In the genomic region with DNA sequence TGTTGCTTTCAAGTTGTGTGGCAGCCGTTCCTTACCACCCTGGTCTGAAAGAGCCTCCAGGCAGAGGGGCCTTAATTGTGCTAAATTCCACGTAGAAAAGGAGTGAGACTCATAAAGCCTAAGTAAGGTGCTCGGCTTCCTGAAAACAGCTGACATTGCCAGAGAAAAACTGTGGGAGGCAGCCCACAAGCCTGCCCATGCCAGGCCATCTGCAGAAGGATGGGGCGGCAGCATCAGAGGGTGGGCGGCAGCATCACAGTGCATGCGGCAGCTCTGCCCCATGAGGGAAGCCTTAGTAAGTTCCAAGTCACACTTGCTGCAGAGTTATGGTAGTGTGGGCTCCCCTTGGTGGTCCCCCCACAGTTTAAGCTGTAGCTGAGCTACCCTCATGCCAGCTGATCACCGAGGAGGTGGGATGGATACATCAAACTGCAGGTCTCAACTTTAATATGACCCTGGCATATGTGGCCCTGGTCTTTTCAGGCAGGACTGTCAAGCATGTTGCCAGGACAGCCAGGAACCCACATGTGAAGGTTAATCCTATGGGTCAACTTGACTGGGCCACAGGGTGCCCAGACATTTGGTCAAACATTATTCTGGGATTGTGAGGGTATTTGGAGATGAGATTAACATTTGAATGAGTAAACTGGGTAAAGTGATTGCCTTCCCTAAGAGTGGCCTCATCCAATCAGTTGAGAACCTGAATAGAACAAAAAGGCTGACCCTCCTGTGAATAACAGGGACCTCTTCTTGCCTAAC, we compare ENCODE assay signal across 21 cellular contexts. TPM values are rescaled to one million over a fixed set of nuclear protein-coding genes. Genes with fewer than 3 reads are reported as not detected.
DNase-seq lines count a peak whose midpoint lies in the region; ATAC-seq and TF ChIP-seq lines count a peak whose summit lies in the region.
"Had no signal": no experiment of that assay in that cellular context is flagged by ENCODE, and none has a peak within 500 bp of the region (broad histone marks: within the 10 kb centered on the region; RNA-seq: fewer than 3 reads in every experiment).

No MANE protein-coding gene starts in this region.

- H3K27ac Mint-ChIP-seq in WTC11: no peak overlapping the region

- peaks cover 21% of the 10 kb centered on the region for H3K4me1 Mint-ChIP-seq in WTC11

- peaks cover 12% of the 10 kb centered on the region for H4K20me1 ChIP-seq in osteoblast (ENCODE audit: insufficient read depth, low read length)

- H3K9me3 Mint-ChIP-seq in WTC11: peaks cover 10% of the 10 kb centered on the region
- H3K9me3 Mint-ChIP-seq: CD4-positive, alpha-beta memory T cell; GM23338 had no signal

- H3K79me2 ChIP-seq in osteoblast (ENCODE audit: insufficient read depth, low read length): peaks cover 24% of the 10 kb centered on the region

- POLR2A ChIA-PET in HEK293 (lab: Yijun Ruan, JAX): no interaction called here
- POLR2A ChIA-PET in WTC11 (lab: Charles Lee): no interaction called here

- H3K27me3 ChIP-seq in osteoblast (ENCODE audit: insufficient read depth, low read length): no peaks in the 10 kb centered on the region
- no peaks in the 10 kb centered on the region for H3K27me3 ChIP-seq in right atrium auricular region

- no peak overlapping the region for H3K4me2 ChIP-seq in osteoblast (ENCODE audit: insufficient read depth, low read length)
- H3K4me2 ChIP-seq: A549, GM23338 had no signal

- peaks cover 0 to 7% of the 10 kb centered on the region in 2 experiments; a peak in 1 of 3 replicates for H3K36me3 ChIP-seq in HEK293 (ENCODE audit: control insufficient read depth in 2 of 2, insufficient read depth in 1 of 2, low read length in 2 of 2)
- peaks cover 5% of the 10 kb centered on the region for H3K36me3 ChIP-seq in osteoblast (ENCODE audit: insufficient read depth, low read length)
- peaks cover 3% of the 10 kb centered on the region for H3K36me3 ChIP-seq in right atrium auricular region

- ATAC-seq in WTC11: no peak
- ATAC-seq: A549, GM23338 had no signal

- H3K4me1 ChIP-seq in HEK293 (ENCODE audit: control insufficient read depth, insufficient read depth, low read length) (0 out of 2 replicates have a peak, but pooled peaks cover 3% of the 10 kb centered on the region), osteoblast (ENCODE audit: insufficient read depth, low read length) (peaks cover 22% of the 10 kb centered on the region), right atrium auricular region (peaks cover 0 to 25% of the 10 kb centered on the region in 2 donors)

- H3K4me3 ChIP-seq in HEK293 (ENCODE audit: low read depth, low read length): no peak overlapping the region
- no peak overlapping the region for H3K4me3 ChIP-seq in osteoblast (ENCODE audit: insufficient read depth, low read length)
- no peak overlapping the region for H3K4me3 ChIP-seq in right atrium auricular region
- H3K4me3 ChIP-seq: A549, GM23338, HAP-1 had no signal

- H3K27ac ChIP-seq in HEK293 (ENCODE audit: extremely low read depth, low read depth, low read length): no peak overlapping the region
- H3K27ac ChIP-seq in osteoblast (ENCODE audit: low read depth, low read length): no peak overlapping the region
- no peak overlapping the region for H3K27ac ChIP-seq in right atrium auricular region
- H3K27ac ChIP-seq: A549 had no signal

- H3K9me3 ChIP-seq in HEK293 (ENCODE audit: control insufficient read depth, insufficient read depth, low read depth, low read length) (no peaks in the 10 kb centered on the region), osteoblast (ENCODE audit: low read depth, low read length) (no peaks in the 10 kb centered on the region), right atrium auricular region (no peaks in the 10 kb centered on the region)
- H3K9me3 ChIP-seq: A549, HAP-1 had no signal

- H3K27me3 Mint-ChIP-seq in WTC11 (ENCODE audit: low read depth): no peaks in the 10 kb centered on the region
- H3K27me3 Mint-ChIP-seq: CD4-positive, alpha-beta memory T cell had no signal

- peaks cover 6% of the 10 kb centered on the region for H3K36me3 Mint-ChIP-seq in WTC11

- TF ChIP-seq CTCF in HEK293 (tag by site-specific recombination; IDR thresholded peaks at IDR 0.05): no peak
- TF ChIP-seq CTCF in WTC11 (IDR thresholded peaks at IDR 0.05): no peak
- TF ChIP-seq CTCF in osteoblast (IDR thresholded peaks at IDR 0.05; ENCODE audit: extremely low read depth, low read depth, low read length): no peak
- TF ChIP-seq CTCF in right atrium auricular region (IDR thresholded peaks at IDR 0.05): no peak

- no peak overlapping the region for H3K4me3 Mint-ChIP-seq in WTC11
- H3K4me3 Mint-ChIP-seq: GM23338 had no signal

- CTCF ChIA-PET in HEK293 (lab: Yijun Ruan, JAX) (interaction anchor here (5.7 kb wide), 1 partner anchor 91 kb away, joined by 85 read pairs; no protein-coding TSS in a partner anchor), WTC11 (lab: Charles Lee) (interaction anchor here (1.1 to 2.3 kb wide), 3 partner anchors 77 to 90 kb away, joined by 3 to 9 read pairs (median 3); no protein-coding TSS in a partner anchor)

- no peak for DNase-seq in WTC11 (ENCODE audit: low spot score)
- no peak for DNase-seq in osteoblast (ENCODE audit: insufficient read length, low spot score, missing footprints)
- no peak for DNase-seq in right atrium auricular region (ENCODE audit: low spot score)
- no peak for DNase-seq in hippocampal formation (lab: John Stamatoyannopoulos, UW)
- no peak for DNase-seq in SHP77 (lab: John Stamatoyannopoulos, UW)
- DNase-seq: 8988T; ACHN; AML-193; C1 segment of cervical spinal cord; Calu3; CD4-positive, alpha-beta memory T cell; COR-L47; DMS53; DMS79 treated with DMSO at 0.1 percent for 48 hours; GF-D8 had no signal

- peak overlapping the region; percentile 45 for H2AFZ ChIP-seq in osteoblast (ENCODE audit: low read length)
- H2AFZ ChIP-seq: GM23338 had no signal

TF ChIP-seq in HEK293, 187 proteins besides CTCF, POLR2A, EP300 and RAD21:
- TF ChIP-seq ZFHX2 (tag by site-specific recombination; conservative IDR thresholded peaks at IDR 0.05): peak; percentile 63
- TF ChIP-seq ZNF416 (tag by site-specific recombination; IDR thresholded peaks at IDR 0.05): 0 out of 2 replicates have a peak, but pooled peaks have one; percentile 75
- no peak for TF ChIP-seq ZNF221 (tag by site-specific recombination; IDR thresholded peaks at IDR 0.05; ENCODE audit: borderline replicate concordance)
- TF ChIP-seq ZNF174 (tag by site-specific recombination; IDR thresholded peaks at IDR 0.05): no peak
- TF ChIP-seq EGR2 (tag by site-specific recombination; IDR thresholded peaks at IDR 0.05; ENCODE audit: low read depth): peak; percentile 62
- no peak for TF ChIP-seq ZNF112 (tag by site-specific recombination; IDR thresholded peaks at IDR 0.05)
- no peak for TF ChIP-seq ZNF548 (tag by site-specific recombination; IDR thresholded peaks at IDR 0.05)

TF ChIP-seq in WTC11, 78 proteins besides CTCF, POLR2A, EP300 and RAD21:
- no peak for TF ChIP-seq ESRRA (CRISPR knock-in tag; IDR thresholded peaks at IDR 0.05; ENCODE audit: borderline replicate concordance)
- TF ChIP-seq ZNF416 (CRISPR knock-in tag; IDR thresholded peaks at IDR 0.05): peak; percentile 88; the same call in 1 of the 2 replicates

RNA-seq across cellular contexts. Expression of gene EIF3F, which starts 3.1 kb away (rescaled TPM):
- 356 to 379 TPM (median 378 TPM) in 3 replicates for total RNA-seq in WTC11 (2021)
- 280 and 286 TPM in 2 replicates for total RNA-seq in osteoblast
- total RNA-seq in right atrium auricular region: 100 to 1,000 TPM; 114 to 169 TPM

RNA-seq across cellular contexts. Expression of gene NLRP10, which starts 18.8 kb away (rescaled TPM):
- 0.16 to 0.77 TPM (median 0.44 TPM) in 3 replicates for total RNA-seq in WTC11 (2021)
- total RNA-seq in osteoblast: 10.0 and 14.1 TPM in 2 replicates
- total RNA-seq in right atrium auricular region: not detected
- total RNA-seq: Calu3; CD4-positive, alpha-beta memory T cell; G401 had no signal

RNA-seq across cellular contexts. Expression of gene OR10A3, which starts 42.5 kb away (rescaled TPM):
- total RNA-seq in WTC11 (2021) (not detected in 3 replicates), osteoblast (under 0.01 TPM in 2 replicates), right atrium auricular region (not detected)
- total RNA-seq: Calu3; CD4-positive, alpha-beta memory T cell; Daoy; G401 had no signal

RNA-seq across cellular contexts. Expression of gene OR10A6, which starts 52.9 kb away (rescaled TPM):
- not detected in 3 replicates for total RNA-seq in WTC11 (2021)
- under 0.01 and 0.29 TPM in 2 replicates for total RNA-seq in osteoblast
- not detected for total RNA-seq in right atrium auricular region
- total RNA-seq: Calu3; CD4-positive, alpha-beta memory T cell; Daoy; G401; GM23338 had no signal

Comparison
In these comparisons a context has a peak if more than half of its experiments do, and no peak if none do; other contexts are left out.
1. Of the 8 proteins assayed by ChIP-seq in both HEK293 and WTC11: peak only in HEK293: none; only in WTC11: none; in both: ZNF416; in neither: 7.